9 cellular contexts compared by ENCODE assay signal in the genomic region with DNA sequence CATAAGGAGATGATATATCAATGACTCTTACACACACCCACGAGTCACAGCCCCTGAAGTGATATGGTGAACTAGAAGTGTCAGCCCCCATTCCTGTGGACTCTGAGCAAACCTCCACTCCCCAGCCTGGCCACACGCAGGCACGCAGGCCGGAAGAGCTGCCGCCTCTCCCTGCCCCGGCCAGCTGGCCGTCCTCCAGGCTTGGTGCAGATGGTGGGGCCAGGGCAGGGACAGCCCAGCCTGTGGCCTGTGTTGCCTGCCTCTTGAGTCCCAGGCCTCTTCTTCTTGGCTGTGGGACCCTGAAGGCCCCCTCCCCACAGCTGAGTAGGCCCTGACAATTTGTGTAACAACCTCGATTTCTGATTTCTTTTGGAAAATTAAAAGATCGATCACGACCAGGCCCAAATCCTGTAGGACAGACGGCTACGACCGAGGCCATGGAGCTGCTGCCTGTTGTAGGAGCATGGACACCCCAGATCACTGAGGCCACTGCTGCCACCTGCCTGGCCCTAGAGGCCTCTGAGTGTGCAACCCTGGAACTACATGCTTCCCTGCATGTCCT. TPM values are rescaled to one million over a fixed set of nuclear protein-coding genes. Genes with fewer than 3 reads are reported as not detected.
DNase-seq lines count a peak whose midpoint lies in the region; ATAC-seq and TF ChIP-seq lines count a peak whose summit lies in the region.
"Had no signal": no experiment of that assay in that cellular context is flagged by ENCODE, and none has a peak within 500 bp of the region (broad histone marks: within the 10 kb centered on the region; RNA-seq: fewer than 3 reads in every experiment).

No MANE protein-coding gene starts in this region.

- no peak for ATAC-seq in thoracic aorta (ENCODE audit: insufficient number of reproducible peaks, low FRiP score, low read depth)
- no peak for ATAC-seq in GM21423 (IDR thresholded peaks at IDR 0.05; ENCODE audit: unreplicated experiment)

- H3K9me3 ChIP-seq in liver (ENCODE audit: control insufficient read depth in 4 of 4, low read length in 3 of 4) (no peaks in the 10 kb centered on the region), thoracic aorta (no peaks in the 10 kb centered on the region)

- peak; percentile 3 to 61 for TF ChIP-seq RAD21 in liver (IDR thresholded peaks at IDR 0.05)

- TF ChIP-seq CTCF in liver (IDR thresholded peaks at IDR 0.05; ENCODE audit: low read depth, low read length, missing input control) (no peak), thoracic aorta (IDR thresholded peaks at IDR 0.05) (no peak)

- peak overlapping the region in 1 of 2 donors; percentile 23 for H3K27ac ChIP-seq in liver (ENCODE audit: low read depth in 1 of 2, low read length in 2 of 2)
- H3K27ac ChIP-seq in thoracic aorta: peak overlapping the region; percentile 40 to 68

- DNase-seq in NCI-H226: peak; percentile 85
- DNase-seq in dermis blood vessel endothelial cell: peak; percentile 79
- no peak for DNase-seq in thoracic aorta (ENCODE audit: low spot score)
- DNase-seq in NCI-H526 treated with DMSO at 0.1 percent for 48 hours (lab: John Stamatoyannopoulos, UW): no peak
- no peak for DNase-seq in activated effector memory CD4-positive, alpha-beta T cell treated with Interleukin-2 at 50 U/mL for 16 hours
- DNase-seq in HuH-7.5 (ENCODE audit: low spot score): no peak
- DNase-seq: NCI-H1436 treated with DMSO at 0.1 percent for 48 hours had no signal

- H3K4me1 ChIP-seq in liver (ENCODE audit: control insufficient read depth in 4 of 4, insufficient read depth in 4 of 4, low read length in 3 of 4): peaks cover 3 to 11% (median 8%) of the 10 kb centered on the region in 4 donors
- peaks cover 20 to 45% of the 10 kb centered on the region in 2 donors for H3K4me1 ChIP-seq in thoracic aorta (ENCODE audit: control insufficient read depth in 1 of 2, low read depth in 2 of 2)

- 45% methylated on average over 13 of the region's 13 CpGs for WGBS in liver

- H3K36me3 ChIP-seq in liver (ENCODE audit: control insufficient read depth in 4 of 4, insufficient read depth in 3 of 4, low read depth in 1 of 4, low read length in 3 of 4) (no peaks in the 10 kb centered on the region), thoracic aorta (no peaks in the 10 kb centered on the region)

- no peak overlapping the region for H3K9ac ChIP-seq in liver (ENCODE audit: low read depth in 1 of 2, low read length in 2 of 2)

- H3K27me3 ChIP-seq in liver (ENCODE audit: control insufficient read depth in 4 of 4, insufficient read depth in 4 of 4, low read length in 3 of 4) (no peaks in the 10 kb centered on the region), thoracic aorta (replicated peaks; ENCODE audit: insufficient read depth) (no peaks in the 10 kb centered on the region)

- H3K4me3 ChIP-seq in liver (ENCODE audit: low read depth in 1 of 3, low read length in 3 of 3) (no peak overlapping the region), thoracic aorta (no peak overlapping the region)

TF ChIP-seq in liver, 16 proteins besides CTCF, POLR2A, EP300 and RAD21:
- TF ChIP-seq HNF4A (conservative IDR thresholded peaks at IDR 0.05) (peak in 1 of 2 donors; percentile 13), SP1 (IDR thresholded peaks at IDR 0.05) (peak; percentile 14), NR2F2 (IDR thresholded peaks at IDR 0.05) (no peak)

RNA-seq across cellular contexts. Expression of a gene that starts 10.0 kb away (rescaled TPM):
- total RNA-seq in dermis blood vessel endothelial cell (105 and 175 TPM in 2 replicates), liver (10 to 100 TPM; 31.5 to 61.9 TPM), thoracic aorta (100 to 1,000 TPM; 235 to 252 TPM)
- 10 to 100 TPM; 21.2 to 37.9 TPM for polyA plus RNA-seq in liver

Comparison
In these comparisons a context has a peak if more than half of its experiments do, and no peak if none do; other contexts are left out.
1. DNase-seq: peak in NCI-H226 (single experiment) and dermis blood vessel endothelial cell (single experiment); none in thoracic aorta (single experiment), NCI-H526 treated with DMSO at 0.1 percent for 48 hours (single experiment), activated effector memory CD4-positive, alpha-beta T cell treated with Interleukin-2 at 50 U/mL for 16 hours (single experiment) and HuH-7.5 (single experiment).